2 cellular contexts compared by ENCODE assay signal in the genomic region with DNA sequence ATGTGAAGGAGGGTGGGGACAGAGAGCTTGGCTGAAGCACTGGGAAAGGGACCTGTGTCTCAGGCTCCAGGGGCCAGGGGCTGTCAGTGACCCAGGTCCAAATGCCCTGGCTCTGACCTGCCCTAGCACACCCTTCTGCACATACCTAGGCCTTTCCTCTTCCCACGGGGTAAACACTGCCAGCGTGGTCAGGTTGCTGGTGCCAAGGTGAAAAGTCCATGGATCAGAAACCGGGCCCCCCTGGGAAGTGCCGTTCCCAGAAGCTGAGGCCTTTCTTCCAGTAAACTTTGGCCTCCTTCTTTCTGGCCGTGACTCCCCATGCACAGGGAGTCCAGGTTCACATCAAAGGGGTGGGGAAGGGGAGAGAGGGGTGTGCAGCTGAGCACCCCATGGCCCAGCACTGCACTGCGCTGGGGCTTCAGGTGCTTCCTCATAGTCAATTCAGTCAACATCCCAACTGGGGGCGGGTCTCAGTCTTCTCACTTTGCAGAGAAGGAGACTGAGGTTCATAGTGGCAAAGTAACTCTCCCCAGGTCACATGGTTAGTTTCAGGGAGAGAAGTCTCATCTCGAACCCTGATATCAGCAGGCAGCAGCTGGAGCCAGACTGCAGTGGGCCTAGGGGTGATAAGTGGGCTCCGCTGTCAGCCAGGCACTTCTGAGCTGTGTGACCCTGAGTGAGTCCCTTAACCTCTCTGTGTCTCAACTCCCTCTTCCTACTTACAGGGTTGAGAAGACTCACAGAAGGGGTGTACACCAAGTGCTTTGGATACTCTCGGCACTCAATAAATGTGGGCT.
TF ChIP-seq lines count a peak whose summit lies in the region.

No MANE protein-coding gene starts in this region.

TF ChIP-seq in HEK293, 187 proteins besides CTCF, POLR2A, EP300 and RAD21:
- no peak for TF ChIP-seq ZNF335 (tag by site-specific recombination; conservative IDR thresholded peaks at IDR 0.05)
- peak; percentile 74; the same call in 1 of the 2 replicates for TF ChIP-seq ZNF768 (tag by site-specific recombination; IDR thresholded peaks at IDR 0.05)
- TF ChIP-seq REST (tag by site-specific recombination; IDR thresholded peaks at IDR 0.05): no peak
- TF ChIP-seq ZNF626 (tag by site-specific recombination; IDR thresholded peaks at IDR 0.05): no peak
- TF ChIP-seq PATZ1 (tag by site-specific recombination; IDR thresholded peaks at IDR 0.05): no peak

TF ChIP-seq in HepG2, 621 proteins besides CTCF, POLR2A, EP300 and RAD21 (continues in another document):
- TF ChIP-seq EZH2 (conservative IDR thresholded peaks at IDR 0.05; ENCODE audit: low read depth, low read length) (no peak), ZNF12 (CRISPR knock-in tag; IDR thresholded peaks at IDR 0.05) (no peak), KLF15 (CRISPR knock-in tag; IDR thresholded peaks at IDR 0.05; ENCODE audit: borderline replicate concordance) (no peak), HNF1B (CRISPR knock-in tag; IDR thresholded peaks at IDR 0.05) (0 out of 2 replicates have a peak, but pooled peaks have one; percentile 48), WIZ (CRISPR knock-in tag; IDR thresholded peaks at IDR 0.05) (peak; percentile 94; the same call in 1 of the 2 replicates), NBN (conservative IDR thresholded peaks at IDR 0.05) (no peak), CBX2 (IDR thresholded peaks at IDR 0.05; ENCODE audit: low read depth, low read length) (no peak), CBX2 (CRISPR knock-in tag; IDR thresholded peaks at IDR 0.05; ENCODE audit: low read depth) (no peak), ZNF513 (CRISPR knock-in tag; conservative IDR thresholded peaks at IDR 0.05) (no peak), ARID4A (CRISPR knock-in tag; IDR thresholded peaks at IDR 0.05; ENCODE audit: borderline replicate concordance) (peak; percentile 69; the same call in 1 of the 2 replicates), GFI1 (CRISPR knock-in tag; IDR thresholded peaks at IDR 0.05; ENCODE audit: borderline replicate concordance) (no peak), ZNF784 (CRISPR knock-in tag; IDR thresholded peaks at IDR 0.05; ENCODE audit: borderline replicate concordance) (no peak), POLR2AphosphoS2 (IDR thresholded peaks at IDR 0.05; ENCODE audit: low read depth, low read length) (no peak), ZNF225 (CRISPR knock-in tag; IDR thresholded peaks at IDR 0.05) (no peak), TRIM24 (CRISPR knock-in tag; IDR thresholded peaks at IDR 0.05) (peak; percentile 83), ZNF772 (CRISPR knock-in tag; IDR thresholded peaks at IDR 0.05) (no peak), ZNF337 (CRISPR knock-in tag; IDR thresholded peaks at IDR 0.05; ENCODE audit: borderline replicate concordance, low read depth) (no peak), ZBTB3 (CRISPR knock-in tag; IDR thresholded peaks at IDR 0.05; ENCODE audit: borderline replicate concordance, low read depth) (no peak), THAP11 (CRISPR knock-in tag; IDR thresholded peaks at IDR 0.05) (no peak), RARG (CRISPR knock-in tag; IDR thresholded peaks at IDR 0.05; ENCODE audit: low read depth) (no peak), MAFF (IDR thresholded peaks at IDR 0.05; ENCODE audit: low read depth, low read length) (no peak), SNAPC2 (CRISPR knock-in tag; IDR thresholded peaks at IDR 0.05) (no peak), NR3C1 (CRISPR knock-in tag; IDR thresholded peaks at IDR 0.05) (no peak), SALL1 (CRISPR knock-in tag; IDR thresholded peaks at IDR 0.05) (peak; percentile 82; the same call in 1 of the 2 replicates), ZNF350 (CRISPR knock-in tag; IDR thresholded peaks at IDR 0.05; ENCODE audit: borderline replicate concordance, low read depth) (peak; percentile 41), GATA4 (IDR thresholded peaks at IDR 0.05; ENCODE audit: borderline replicate concordance, low read depth) (no peak; the same call in 1 of the 2 replicates), CC2D1A (CRISPR knock-in tag; IDR thresholded peaks at IDR 0.05) (no peak), SRSF4 (IDR thresholded peaks at IDR 0.05; ENCODE audit: low read depth, low read length, poor library complexity, severe bottlenecking) (no peak), PAWR (CRISPR knock-in tag; IDR thresholded peaks at IDR 0.05; ENCODE audit: borderline replicate concordance) (no peak), RFX3 (CRISPR knock-in tag; IDR thresholded peaks at IDR 0.05) (no peak), TEAD3 (CRISPR knock-in tag; optimal IDR thresholded peaks at IDR 0.05; ENCODE audit: borderline replicate concordance) (peak; percentile 80), ZNF790 (CRISPR knock-in tag; IDR thresholded peaks at IDR 0.05; ENCODE audit: borderline replicate concordance) (no peak)
- TF ChIP-seq, protein P1, sequence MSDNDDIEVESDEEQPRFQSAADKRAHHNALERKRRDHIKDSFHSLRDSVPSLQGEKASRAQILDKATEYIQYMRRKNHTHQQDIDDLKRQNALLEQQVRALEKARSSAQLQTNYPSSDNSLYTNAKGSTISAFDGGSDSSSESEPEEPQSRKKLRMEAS (IDR thresholded peaks at IDR 0.05): peak; percentile 70
- TF ChIP-seq, protein P2, sequence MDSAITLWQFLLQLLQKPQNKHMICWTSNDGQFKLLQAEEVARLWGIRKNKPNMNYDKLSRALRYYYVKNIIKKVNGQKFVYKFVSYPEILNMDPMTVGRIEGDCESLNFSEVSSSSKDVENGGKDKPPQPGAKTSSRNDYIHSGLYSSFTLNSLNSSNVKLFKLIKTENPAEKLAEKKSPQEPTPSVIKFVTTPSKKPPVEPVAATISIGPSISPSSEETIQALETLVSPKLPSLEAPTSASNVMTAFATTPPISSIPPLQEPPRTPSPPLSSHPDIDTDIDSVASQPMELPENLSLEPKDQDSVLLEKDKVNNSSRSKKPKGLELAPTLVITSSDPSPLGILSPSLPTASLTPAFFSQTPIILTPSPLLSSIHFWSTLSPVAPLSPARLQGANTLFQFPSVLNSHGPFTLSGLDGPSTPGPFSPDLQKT (CRISPR knock-in tag; IDR thresholded peaks at IDR 0.05; ENCODE audit: borderline replicate concordance): no peak
- TF ChIP-seq, protein P3, sequence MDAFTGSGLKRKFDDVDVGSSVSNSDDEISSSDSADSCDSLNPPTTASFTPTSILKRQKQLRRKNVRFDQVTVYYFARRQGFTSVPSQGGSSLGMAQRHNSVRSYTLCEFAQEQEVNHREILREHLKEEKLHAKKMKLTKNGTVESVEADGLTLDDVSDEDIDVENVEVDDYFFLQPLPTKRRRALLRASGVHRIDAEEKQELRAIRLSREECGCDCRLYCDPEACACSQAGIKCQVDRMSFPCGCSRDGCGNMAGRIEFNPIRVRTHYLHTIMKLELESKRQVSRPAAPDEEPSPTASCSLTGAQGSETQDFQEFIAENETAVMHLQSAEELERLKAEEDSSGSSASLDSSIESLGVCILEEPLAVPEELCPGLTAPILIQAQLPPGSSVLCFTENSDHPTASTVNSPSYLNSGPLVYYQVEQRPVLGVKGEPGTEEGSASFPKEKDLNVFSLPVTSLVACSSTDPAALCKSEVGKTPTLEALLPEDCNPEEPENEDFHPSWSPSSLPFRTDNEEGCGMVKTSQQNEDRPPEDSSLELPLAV (CRISPR knock-in tag; conservative IDR thresholded peaks at IDR 0.05; ENCODE audit: low read depth): no peak
- TF ChIP-seq, protein P4, sequence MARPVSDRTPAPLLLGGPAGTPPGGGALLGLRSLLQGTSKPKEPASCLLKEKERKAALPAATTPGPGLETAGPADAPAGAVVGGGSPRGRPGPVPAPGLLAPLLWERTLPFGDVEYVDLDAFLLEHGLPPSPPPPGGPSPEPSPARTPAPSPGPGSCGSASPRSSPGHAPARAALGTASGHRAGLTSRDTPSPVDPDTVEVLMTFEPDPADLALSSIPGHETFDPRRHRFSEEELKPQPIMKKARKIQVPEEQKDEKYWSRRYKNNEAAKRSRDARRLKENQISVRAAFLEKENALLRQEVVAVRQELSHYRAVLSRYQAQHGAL (CRISPR knock-in tag; IDR thresholded peaks at IDR 0.05; ENCODE audit: not compliant biosample characterization): no peak
- TF ChIP-seq, protein P5, sequence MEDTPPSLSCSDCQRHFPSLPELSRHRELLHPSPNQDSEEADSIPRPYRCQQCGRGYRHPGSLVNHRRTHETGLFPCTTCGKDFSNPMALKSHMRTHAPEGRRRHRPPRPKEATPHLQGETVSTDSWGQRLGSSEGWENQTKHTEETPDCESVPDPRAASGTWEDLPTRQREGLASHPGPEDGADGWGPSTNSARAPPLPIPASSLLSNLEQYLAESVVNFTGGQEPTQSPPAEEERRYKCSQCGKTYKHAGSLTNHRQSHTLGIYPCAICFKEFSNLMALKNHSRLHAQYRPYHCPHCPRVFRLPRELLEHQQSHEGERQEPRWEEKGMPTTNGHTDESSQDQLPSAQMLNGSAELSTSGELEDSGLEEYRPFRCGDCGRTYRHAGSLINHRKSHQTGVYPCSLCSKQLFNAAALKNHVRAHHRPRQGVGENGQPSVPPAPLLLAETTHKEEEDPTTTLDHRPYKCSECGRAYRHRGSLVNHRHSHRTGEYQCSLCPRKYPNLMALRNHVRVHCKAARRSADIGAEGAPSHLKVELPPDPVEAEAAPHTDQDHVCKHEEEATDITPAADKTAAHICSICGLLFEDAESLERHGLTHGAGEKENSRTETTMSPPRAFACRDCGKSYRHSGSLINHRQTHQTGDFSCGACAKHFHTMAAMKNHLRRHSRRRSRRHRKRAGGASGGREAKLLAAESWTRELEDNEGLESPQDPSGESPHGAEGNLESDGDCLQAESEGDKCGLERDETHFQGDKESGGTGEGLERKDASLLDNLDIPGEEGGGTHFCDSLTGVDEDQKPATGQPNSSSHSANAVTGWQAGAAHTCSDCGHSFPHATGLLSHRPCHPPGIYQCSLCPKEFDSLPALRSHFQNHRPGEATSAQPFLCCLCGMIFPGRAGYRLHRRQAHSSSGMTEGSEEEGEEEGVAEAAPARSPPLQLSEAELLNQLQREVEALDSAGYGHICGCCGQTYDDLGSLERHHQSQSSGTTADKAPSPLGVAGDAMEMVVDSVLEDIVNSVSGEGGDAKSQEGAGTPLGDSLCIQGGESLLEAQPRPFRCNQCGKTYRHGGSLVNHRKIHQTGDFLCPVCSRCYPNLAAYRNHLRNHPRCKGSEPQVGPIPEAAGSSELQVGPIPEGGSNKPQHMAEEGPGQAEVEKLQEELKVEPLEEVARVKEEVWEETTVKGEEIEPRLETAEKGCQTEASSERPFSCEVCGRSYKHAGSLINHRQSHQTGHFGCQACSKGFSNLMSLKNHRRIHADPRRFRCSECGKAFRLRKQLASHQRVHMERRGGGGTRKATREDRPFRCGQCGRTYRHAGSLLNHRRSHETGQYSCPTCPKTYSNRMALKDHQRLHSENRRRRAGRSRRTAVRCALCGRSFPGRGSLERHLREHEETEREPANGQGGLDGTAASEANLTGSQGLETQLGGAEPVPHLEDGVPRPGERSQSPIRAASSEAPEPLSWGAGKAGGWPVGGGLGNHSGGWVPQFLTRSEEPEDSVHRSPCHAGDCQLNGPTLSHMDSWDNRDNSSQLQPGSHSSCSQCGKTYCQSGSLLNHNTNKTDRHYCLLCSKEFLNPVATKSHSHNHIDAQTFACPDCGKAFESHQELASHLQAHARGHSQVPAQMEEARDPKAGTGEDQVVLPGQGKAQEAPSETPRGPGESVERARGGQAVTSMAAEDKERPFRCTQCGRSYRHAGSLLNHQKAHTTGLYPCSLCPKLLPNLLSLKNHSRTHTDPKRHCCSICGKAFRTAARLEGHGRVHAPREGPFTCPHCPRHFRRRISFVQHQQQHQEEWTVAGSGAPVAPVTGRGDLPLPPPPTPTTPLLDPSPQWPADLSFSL (CRISPR knock-in tag; IDR thresholded peaks at IDR 0.05): no peak
